In genomic region chr6:118810420-118811027, GRCh38 we compare ENCODE assay signal across 9 cellular contexts.
DNase-seq lines count a peak whose midpoint lies in the region; ATAC-seq lines count a peak whose summit lies in the region.
"Had no signal": no experiment of that assay in that cellular context is flagged by ENCODE, and none has a peak within 500 bp of the region (broad histone marks: within the 10 kb centered on the region; RNA-seq: fewer than 3 reads in every experiment).

No MANE protein-coding gene starts in this region.

- intact Hi-C loops in naive thymus-derived CD4-positive, alpha-beta T cell (cut with micrococcal nuclease), result loop anchor here (1.0 to 5.0 kb wide), 3 partner anchors 37 to 84 kb away; partner anchors contain the start of gene ASF1A (in 1 of the 2)
- intact Hi-C loops in posterior cingulate gyrus (cut with DNase I), result no loop called here

- no peaks in the 10 kb centered on the region for H3K9me3 ChIP-seq in naive thymus-derived CD4-positive, alpha-beta T cell (ENCODE audit: control insufficient read depth in 2 of 3, low read length in 3 of 3)

- peaks cover 3 to 36% (median 11%) of the 10 kb centered on the region in 5 donors for H3K36me3 Mint-ChIP-seq in naive thymus-derived CD4-positive, alpha-beta T cell

- H3K27me3 ChIP-seq in naive thymus-derived CD4-positive, alpha-beta T cell (ENCODE audit: control insufficient read depth in 2 of 2, insufficient read depth in 2 of 2, low read length in 2 of 2), result no peaks in the 10 kb centered on the region

- peaks cover 0 to 11% (median 6%) of the 10 kb centered on the region in 11 donors for H3K9me3 Mint-ChIP-seq in naive thymus-derived CD4-positive, alpha-beta T cell

- peaks cover 34 to 63% (median 51%) of the 10 kb centered on the region in 7 donors for H3K4me1 Mint-ChIP-seq in naive thymus-derived CD4-positive, alpha-beta T cell

- H3K27ac Mint-ChIP-seq in naive thymus-derived CD4-positive, alpha-beta T cell, result peak overlapping the region; percentile 85 to 97 (median 93)

- DNase-seq in NK-92 treated with Interleukin-12 subunit alpha and Interleukin-12 subunit beta, amount 100 ng/mL, for 24 hours (lab: John Stamatoyannopoulos, UW), result peak; percentile 23
- no peak for DNase-seq in NK-92 (lab: John Stamatoyannopoulos, UW; ENCODE audit: unreplicated experiment)
- peak; percentile 52 for DNase-seq in activated CD4-positive, alpha-beta T cell treated with anti-CD3 and anti-CD28 coated beads, Interleukin-2, amount 50 U/mL, for 1 hour
- peak in 8 of 9 donors; percentile 35 to 80 (median 74) for DNase-seq in naive thymus-derived CD4-positive, alpha-beta T cell
- DNase-seq in NCI-H774 (lab: John Stamatoyannopoulos, UW), result no peak
- DNase-seq in posterior cingulate gyrus, result no peak
- no peak for DNase-seq in iPS-NIHi11 (ENCODE audit: low spot score)

- peak; percentile 95 for ATAC-seq in HG03442 (IDR thresholded peaks at IDR 0.05; ENCODE audit: unreplicated experiment)
- peak; percentile 93 for ATAC-seq in naive thymus-derived CD4-positive, alpha-beta T cell

- POLR2A ChIA-PET in naive thymus-derived CD4-positive, alpha-beta T cell (lab: Charles Lee), result interaction anchor here (0.6 to 1.7 kb wide), 3 partner anchors 9 to 101 kb away, joined by 3 to 11 read pairs (median 3); partner anchors contain the start of gene ASF1A

- H3K4me1 ChIP-seq in naive thymus-derived CD4-positive, alpha-beta T cell (ENCODE audit: control insufficient read depth in 2 of 2, insufficient read depth in 2 of 2, low read length in 2 of 2), result peaks cover 23 to 31% of the 10 kb centered on the region in 2 donors

- H3K4me3 Mint-ChIP-seq in naive thymus-derived CD4-positive, alpha-beta T cell, result peak overlapping the region; percentile 54 to 87 (median 77)

- no peaks in the 10 kb centered on the region for H3K36me3 ChIP-seq in naive thymus-derived CD4-positive, alpha-beta T cell (ENCODE audit: control insufficient read depth in 2 of 3, insufficient read depth in 3 of 3, low read length in 3 of 3)

- peak overlapping the region; percentile 45 for H3K27ac ChIP-seq in naive thymus-derived CD4-positive, alpha-beta T cell (ENCODE audit: low read depth, low read length)
- H3K27ac ChIP-seq: 22Rv1 had no signal

- CTCF ChIA-PET in naive thymus-derived CD4-positive, alpha-beta T cell (lab: Charles Lee), result interaction anchor here (3.2 kb wide), 1 partner anchor 10 kb away, joined by 15 read pairs; no protein-coding TSS in a partner anchor

- peak overlapping the region; percentile 12 for H3K4me3 ChIP-seq in naive thymus-derived CD4-positive, alpha-beta T cell (ENCODE audit: low read length)

- H3K27me3 Mint-ChIP-seq in naive thymus-derived CD4-positive, alpha-beta T cell, result no peaks in the 10 kb centered on the region

Comparison
In these comparisons a context has a peak if more than half of its experiments do, and no peak if none do; other contexts are left out.
1. DNase-seq: peak in NK-92 treated with Interleukin-12 subunit alpha and Interleukin-12 subunit beta, amount 100 ng/mL, for 24 hours (single experiment), activated CD4-positive, alpha-beta T cell treated with anti-CD3 and anti-CD28 coated beads, Interleukin-2, amount 50 U/mL, for 1 hour (single experiment) and naive thymus-derived CD4-positive, alpha-beta T cell (8 of 9); none in NK-92 (single experiment), NCI-H774 (single experiment), posterior cingulate gyrus (0 of 10) and iPS-NIHi11 (single experiment).